In the genomic region with DNA sequence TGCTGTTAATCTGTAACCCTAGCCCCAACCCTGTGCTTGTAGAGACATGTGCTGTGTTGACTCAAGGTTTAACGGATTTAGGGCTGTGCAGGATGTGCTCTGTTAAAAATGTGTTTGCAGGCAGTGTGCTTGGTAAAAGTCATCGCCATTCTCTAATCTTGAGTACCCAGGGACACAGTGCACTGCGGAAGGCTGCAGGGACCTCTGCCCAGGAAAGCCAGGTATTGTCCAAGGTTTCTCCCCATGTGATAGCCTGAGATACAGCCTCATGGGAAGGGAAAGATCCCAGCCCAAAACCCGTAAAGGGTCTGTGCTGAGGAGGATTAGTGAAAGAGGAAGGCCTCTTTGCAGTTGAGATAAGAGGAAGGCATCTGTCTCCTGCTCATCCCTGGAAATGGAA, we compare ENCODE assay signal across 13 cellular contexts. TPM values are rescaled to one million over a fixed set of nuclear protein-coding genes. Genes with fewer than 3 reads are reported as not detected.
A peak's percentile ranks its signal among the peaks of the same experiment; 100 is the strongest.
DNase-seq lines count a peak whose midpoint lies in the region; ATAC-seq and TF ChIP-seq lines count a peak whose summit lies in the region.
"Not testable (repeated sequence)": the region's sequence is repeated elsewhere in the genome, so short reads cannot be mapped to it uniquely, and the experiment has no call there.
"Had no signal": no experiment of that assay in that cellular context is flagged by ENCODE, and none has a peak within 500 bp of the region (broad histone marks: within the 10 kb centered on the region; RNA-seq: fewer than 3 reads in every experiment).

No MANE protein-coding gene starts in this region.

- peaks cover 14% of the 10 kb centered on the region for H3K4me1 ChIP-seq in RWPE2 (ENCODE audit: insufficient read depth, poor library complexity, severe bottlenecking)

- H3K9me3 Mint-ChIP-seq in MCF 10A (ENCODE audit: unreplicated experiment), result not testable (repeated sequence)

- TF ChIP-seq CTCF in RWPE2 (IDR thresholded peaks at IDR 0.05; ENCODE audit: poor library complexity, severe bottlenecking); MCF 10A (IDR thresholded peaks at IDR 0.05; ENCODE audit: unreplicated experiment); epithelial cell of esophagus (IDR thresholded peaks at IDR 0.05; ENCODE audit: insufficient read depth, low read depth, low read length, missing control alignments): not testable (repeated sequence)

- in situ Hi-C loops in Caki2 (cut with HindIII; ENCODE audit: low pct_unique_long_range_greater_than_20kb, low sequenced_read_pairs), result not testable (repeated sequence)

- not testable (repeated sequence) for H3K4me3 ChIP-seq in RWPE2 (ENCODE audit: severe bottlenecking); epithelial cell of esophagus (ENCODE audit: low read length)

- BruUV-seq in MCF 10A (replicated peaks; lab: Mats Ljungman, UMichigan), result not testable (repeated sequence)

- intact Hi-C loops in MCF 10A (cut with micrococcal nuclease), result not testable (repeated sequence)

- not testable (repeated sequence) for H3K9me3 ChIP-seq in RWPE2 (ENCODE audit: severe bottlenecking)

- peak overlapping the region; percentile 44 for H3K27ac ChIP-seq in RWPE2 (ENCODE audit: poor library complexity, severe bottlenecking)

- H3K36me3 Mint-ChIP-seq in MCF 10A (ENCODE audit: insufficient read depth, unreplicated experiment), result not testable (repeated sequence)

- peak; percentile 20 for DNase-seq in Caki2 (ENCODE audit: low read depth)
- DNase-seq in NCI-H2171 treated with DMSO at 0.1 percent for 48 hours (lab: John Stamatoyannopoulos, UW), result peak; percentile 36
- not testable (repeated sequence) for DNase-seq in RWPE2 (ENCODE audit: low spot score)
- peak; percentile 13 for DNase-seq in MCF 10A (ENCODE audit: unreplicated experiment)
- peak; percentile 82 for DNase-seq in epithelial cell of esophagus (ENCODE audit: low read depth)
- DNase-seq in kidney tubule cell (ENCODE audit: low spot score), result peak; percentile 26
- DNase-seq in renal cortical epithelial cell (ENCODE audit: low read depth), result peak; percentile 49

- H3K27me3 Mint-ChIP-seq in MCF 10A (ENCODE audit: insufficient read depth, unreplicated experiment), result not testable (repeated sequence)

- not testable (repeated sequence) for H3K36me3 ChIP-seq in RWPE2 (ENCODE audit: low read depth)

- H3K4me1 Mint-ChIP-seq in MCF 10A (ENCODE audit: insufficient read depth, unreplicated experiment), result peaks cover 21% of the 10 kb centered on the region

- CTCF ChIA-PET in MCF 10A (lab: Yijun Ruan, JAX), result not testable (repeated sequence)

- not testable (repeated sequence) for H3K4me3 Mint-ChIP-seq in MCF 10A (ENCODE audit: unreplicated experiment)

- H3K27me3 ChIP-seq in RWPE2 (ENCODE audit: insufficient read depth, poor library complexity, severe bottlenecking), result not testable (repeated sequence)

- H3K27ac Mint-ChIP-seq in MCF 10A (ENCODE audit: low read depth, unreplicated experiment), result not testable (repeated sequence)

- POLR2A ChIA-PET in MCF 10A (lab: Yijun Ruan, JAX), result not testable (repeated sequence)

- ATAC-seq in RWPE2 (ENCODE audit: low read depth), result not testable (repeated sequence)

RNA-seq across cellular contexts. Expression of gene CLEC10A, which starts 8.4 kb away (rescaled TPM):
- total RNA-seq in Caki2 (2014; rRNA removed; shearing (Covaris generic); ENCODE audit: low replicate concordance), result not detected in 2 replicates
- total RNA-seq in MCF 10A (2022) (not detected in 2 replicates), renal cortical epithelial cell (not detected in 2 replicates)
- total RNA-seq: A673, H4, IMR-90, PC-3, SK-MEL-5 had no signal

RNA-seq across cellular contexts. Expression of gene ASGR2, which starts 26.2 kb away (rescaled TPM):
- total RNA-seq in Caki2 (2014; rRNA removed; shearing (Covaris generic); ENCODE audit: low replicate concordance), result not detected in 2 replicates
- not detected in 2 replicates for total RNA-seq in MCF 10A (2022)
- not detected in 2 replicates for total RNA-seq in renal cortical epithelial cell
- total RNA-seq: A673; CD4-positive, alpha-beta memory T cell; IMR-90; PC-3; SK-MEL-5 had no signal

RNA-seq across cellular contexts. Expression of gene SLC16A11, which starts 44.5 kb away (rescaled TPM):
- not detected in 2 replicates for total RNA-seq in Caki2 (2014; rRNA removed; shearing (Covaris generic); ENCODE audit: low replicate concordance)
- total RNA-seq in MCF 10A (2022), result not detected in 2 replicates
- total RNA-seq in renal cortical epithelial cell, result not detected in 2 replicates
- total RNA-seq: H4, IMR-90, PC-3, SK-MEL-5 had no signal

RNA-seq across cellular contexts. Expression of gene SLC16A13, which starts 52.6 kb away (rescaled TPM):
- 3.7 and 8.6 TPM in 2 replicates for total RNA-seq in Caki2 (2014; rRNA removed; shearing (Covaris generic); ENCODE audit: low replicate concordance)
- total RNA-seq in MCF 10A (2022), result 7.5 and 11.1 TPM in 2 replicates
- total RNA-seq in renal cortical epithelial cell, result 0.99 and 1.0 TPM in 2 replicates
